Comparison of ENCODE assay signal across 14 cellular contexts in the genomic region with DNA sequence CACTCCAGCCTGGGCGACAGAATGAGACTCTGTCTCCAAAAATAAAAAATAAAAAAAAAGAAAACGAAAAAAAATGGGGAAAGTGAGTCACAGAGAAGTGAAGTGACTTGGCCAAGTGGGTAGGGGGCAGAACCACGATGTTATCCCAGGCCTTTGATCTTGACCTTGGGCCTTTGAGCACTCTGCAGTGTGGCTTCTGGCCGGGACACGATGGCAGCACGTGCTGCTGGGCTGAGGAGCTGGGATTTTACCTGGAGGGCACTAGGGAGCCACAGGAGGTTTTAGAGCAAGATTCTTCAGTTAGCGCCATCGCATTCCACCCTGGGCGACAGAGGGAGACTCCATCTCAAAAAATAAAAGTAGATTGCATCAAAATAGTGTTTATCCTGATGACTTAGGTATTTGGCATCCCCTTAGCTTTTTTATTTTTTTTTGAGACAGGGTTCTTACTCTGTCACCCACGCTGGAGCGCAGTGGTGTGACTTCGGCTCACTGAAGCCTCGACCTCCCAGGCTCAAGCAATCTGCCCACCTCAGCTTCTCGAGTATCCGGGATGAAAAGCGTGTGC. TPM values are rescaled to one million over a fixed set of nuclear protein-coding genes. Genes with fewer than 3 reads are reported as not detected.
DNase-seq lines count a peak whose midpoint lies in the region; ATAC-seq, FAIRE-seq and TF ChIP-seq lines count a peak whose summit lies in the region.
"Had no signal": no experiment of that assay in that cellular context is flagged by ENCODE, and none has a peak within 500 bp of the region (broad histone marks: within the 10 kb centered on the region; RNA-seq: fewer than 3 reads in every experiment).

No MANE protein-coding gene starts in this region.

- no peaks in the 10 kb centered on the region for H3K36me3 ChIP-seq in CD4-positive, alpha-beta memory T cell (ENCODE audit: insufficient read depth, low read length)
- H3K36me3 ChIP-seq in naive thymus-derived CD4-positive, alpha-beta T cell (ENCODE audit: control insufficient read depth in 2 of 3, insufficient read depth in 3 of 3, low read length in 3 of 3) = peaks cover 0 to under 1% (median 0%) of the 10 kb centered on the region in 3 experiments
- H3K36me3 ChIP-seq in upper lobe of left lung = no peaks in the 10 kb centered on the region

- H3K4me3 Mint-ChIP-seq in CD4-positive, alpha-beta memory T cell = no peak overlapping the region
- H3K4me3 Mint-ChIP-seq in T-helper 17 cell = no peak overlapping the region
- H3K4me3 Mint-ChIP-seq in naive thymus-derived CD4-positive, alpha-beta T cell = no peak overlapping the region

- CTCF ChIA-PET in A549 (lab: Yijun Ruan, JAX) = interaction anchor here (0.7 to 1.1 kb wide), 2 partner anchors 9 to 93 kb away, joined by 3 to 4 read pairs; no protein-coding TSS in a partner anchor
- CTCF ChIA-PET in CD4-positive, alpha-beta memory T cell (lab: Charles Lee; ENCODE audit: partially characterized antibody) = no interaction called here
- CTCF ChIA-PET in naive thymus-derived CD4-positive, alpha-beta T cell (lab: Charles Lee) = interaction anchor here (1.0 kb wide), 1 partner anchor 14 kb away, joined by 4 read pairs; no protein-coding TSS in a partner anchor

- peaks cover 7 to 16% (median 11%) of the 10 kb centered on the region in 4 donors for H3K4me1 Mint-ChIP-seq in CD4-positive, alpha-beta memory T cell
- H3K4me1 Mint-ChIP-seq in T-helper 17 cell = peaks cover 12% of the 10 kb centered on the region
- H3K4me1 Mint-ChIP-seq in naive thymus-derived CD4-positive, alpha-beta T cell = peaks cover 0 to 20% (median 13%) of the 10 kb centered on the region in 7 donors

- H3K27me3 ChIP-seq in CD4-positive, alpha-beta memory T cell (ENCODE audit: insufficient read depth, low read length) = no peaks in the 10 kb centered on the region
- no peaks in the 10 kb centered on the region for H3K27me3 ChIP-seq in naive thymus-derived CD4-positive, alpha-beta T cell (ENCODE audit: control insufficient read depth in 2 of 2, insufficient read depth in 2 of 2, low read length in 2 of 2)
- no peaks in the 10 kb centered on the region for H3K27me3 ChIP-seq in upper lobe of left lung

- WGBS in A549 (ENCODE audit: missing lambda C conversion rate) = 86% methylated on average over 16 of the region's 16 CpGs
- WGBS in upper lobe of left lung, 2 donors = 92 to 95% methylated on average over 16 of the region's 16 CpGs

- TF ChIP-seq POLR2A in A549 (IDR thresholded peaks at IDR 0.05; ENCODE audit: low read length) (no peak), upper lobe of left lung (IDR thresholded peaks at IDR 0.05) (no peak)

- FAIRE-seq in A549 (lab: Jason Lieb, UNC) = no peak

- no peak for TF ChIP-seq RAD21 in A549 (conservative IDR thresholded peaks at IDR 0.05 in 1 of 2, IDR thresholded peaks at IDR 0.05 in 1 of 2)

- peaks cover 0 to 2% of the 10 kb centered on the region in 2 donors for H3K36me3 Mint-ChIP-seq in CD4-positive, alpha-beta memory T cell
- no peaks in the 10 kb centered on the region for H3K36me3 Mint-ChIP-seq in T-helper 17 cell (ENCODE audit: low read depth)
- peaks cover 0 to 3% (median 0%) of the 10 kb centered on the region in 5 donors for H3K36me3 Mint-ChIP-seq in naive thymus-derived CD4-positive, alpha-beta T cell

- H3K9me3 Mint-ChIP-seq in CD4-positive, alpha-beta memory T cell = no peaks in the 10 kb centered on the region
- H3K9me3 Mint-ChIP-seq in naive thymus-derived CD4-positive, alpha-beta T cell = no peaks in the 10 kb centered on the region
- H3K9me3 Mint-ChIP-seq: CD8-positive, alpha-beta memory T cell; H9 had no signal

- H3K4me2 ChIP-seq in A549 = no peak overlapping the region

- no peak for TF ChIP-seq EP300 in A549 (IDR thresholded peaks at IDR 0.05)
- TF ChIP-seq EP300 in upper lobe of left lung (IDR thresholded peaks at IDR 0.05) = no peak

- DNase-seq in A549 (ENCODE audit: low read depth in 1 of 2, low spot score in 1 of 2) = no peak
- no peak for DNase-seq in CD4-positive, alpha-beta memory T cell
- DNase-seq in T-helper 17 cell = no peak
- no peak for DNase-seq in naive thymus-derived CD4-positive, alpha-beta T cell
- no peak for DNase-seq in cortex of kidney (lab: John Stamatoyannopoulos, UW)
- no peak for DNase-seq in dedifferentiated amniotic fluid mesenchymal stem cell (ENCODE audit: extremely low spot score)
- DNase-seq in upper lobe of left lung = no peak
- DNase-seq in NCI-H226 = no peak
- DNase-seq: AML-193; CD8-positive, alpha-beta memory T cell; H9; NCI-H524 treated with DMSO at 0.1 percent for 48 hours; OCI-M1; RPMI8226 had no signal

- POLR2A ChIA-PET in A549 (lab: Yijun Ruan, JAX) = no interaction called here
- POLR2A ChIA-PET in CD4-positive, alpha-beta memory T cell (lab: Charles Lee; ENCODE audit: partially characterized antibody) = interaction anchor here (0.8 to 1.6 kb wide), 3 partner anchors 9 to 30 kb away, joined by 3 to 4 read pairs (median 3); no protein-coding TSS in a partner anchor
- POLR2A ChIA-PET in naive thymus-derived CD4-positive, alpha-beta T cell (lab: Charles Lee) = interaction anchor here (0.7 to 0.9 kb wide), 3 partner anchors 8 to 98 kb away, joined by 3 read pairs; no protein-coding TSS in a partner anchor

- H3K4me1 ChIP-seq in A549 (peaks cover 13% of the 10 kb centered on the region), upper lobe of left lung (peaks cover 15 to 30% (median 24%) of the 10 kb centered on the region in 4 donors)
- peaks cover 21% of the 10 kb centered on the region for H3K4me1 ChIP-seq in CD4-positive, alpha-beta memory T cell (ENCODE audit: insufficient read depth, low read length)
- peaks cover 6 to 16% of the 10 kb centered on the region in 2 donors for H3K4me1 ChIP-seq in naive thymus-derived CD4-positive, alpha-beta T cell (ENCODE audit: control insufficient read depth in 2 of 2, insufficient read depth in 2 of 2, low read length in 2 of 2)

- H3K27ac Mint-ChIP-seq in CD4-positive, alpha-beta memory T cell = peak overlapping the region in 5 of 7 donors; percentile 15 to 88 (median 62)
- peak overlapping the region; percentile 41 for H3K27ac Mint-ChIP-seq in T-helper 17 cell
- peak overlapping the region in 5 of 9 donors; percentile 25 to 91 (median 63) for H3K27ac Mint-ChIP-seq in naive thymus-derived CD4-positive, alpha-beta T cell

- TF ChIP-seq CTCF in A549 (IDR thresholded peaks at IDR 0.05) = no peak
- TF ChIP-seq CTCF in upper lobe of left lung (IDR thresholded peaks at IDR 0.05) = no peak

- H3K27me3 Mint-ChIP-seq in CD4-positive, alpha-beta memory T cell = no peaks in the 10 kb centered on the region
- no peaks in the 10 kb centered on the region for H3K27me3 Mint-ChIP-seq in T-helper 17 cell
- peaks cover 0 to 4% (median 0%) of the 10 kb centered on the region in 5 donors for H3K27me3 Mint-ChIP-seq in naive thymus-derived CD4-positive, alpha-beta T cell

- H3K27ac ChIP-seq in A549 (no peak overlapping the region), upper lobe of left lung (no peak overlapping the region)
- H3K27ac ChIP-seq in CD4-positive, alpha-beta memory T cell (ENCODE audit: low read depth, low read length) = no peak overlapping the region
- no peak overlapping the region for H3K27ac ChIP-seq in naive thymus-derived CD4-positive, alpha-beta T cell (ENCODE audit: low read depth, low read length)

- no peaks in the 10 kb centered on the region for H3K9me3 ChIP-seq in A549
- H3K9me3 ChIP-seq in CD4-positive, alpha-beta memory T cell (ENCODE audit: control insufficient read depth in 1 of 2, low read length in 2 of 2) = no peaks in the 10 kb centered on the region
- H3K9me3 ChIP-seq in T-helper 17 cell (ENCODE audit: control insufficient read depth, low read length, poor library complexity, severe bottlenecking) = no peaks in the 10 kb centered on the region
- H3K9me3 ChIP-seq in naive thymus-derived CD4-positive, alpha-beta T cell (ENCODE audit: control insufficient read depth in 2 of 3, low read length in 3 of 3) = no peaks in the 10 kb centered on the region
- H3K9me3 ChIP-seq in upper lobe of left lung = no peaks in the 10 kb centered on the region

- intact Hi-C loops in CD4-positive, alpha-beta memory T cell (cut with micrococcal nuclease) = no loop called here
- intact Hi-C loops in naive thymus-derived CD4-positive, alpha-beta T cell (cut with micrococcal nuclease) = no loop called here

- ATAC-seq in A549 (no peak), T-helper 17 cell (no peak), upper lobe of left lung (ENCODE audit: low FRiP score in 2 of 2) (no peak)
- ATAC-seq in naive thymus-derived CD4-positive, alpha-beta T cell = no peak

- H3K4me3 ChIP-seq in A549 = no peak overlapping the region
- no peak overlapping the region for H3K4me3 ChIP-seq in CD4-positive, alpha-beta memory T cell (ENCODE audit: low read length in 2 of 2)
- no peak overlapping the region for H3K4me3 ChIP-seq in naive thymus-derived CD4-positive, alpha-beta T cell (ENCODE audit: low read length)
- H3K4me3 ChIP-seq in upper lobe of left lung = no peak overlapping the region

RNA-seq across cellular contexts. Expression of a gene that starts 4.3 kb away (rescaled TPM):
- polyA plus RNA-seq in A549 (2011; rRNA removed) = 171 and 183 TPM in 2 replicates
- polyA plus RNA-seq in A549 (2012; cell fraction: cytosol; rRNA removed) = 223 and 303 TPM in 2 replicates
- 251 and 276 TPM in 2 replicates for polyA plus RNA-seq in A549 (2012; cell fraction: nucleus; rRNA removed)
- 191 to 231 TPM (median 216 TPM) in 3 replicates for polyA plus RNA-seq in A549 (2017; fragmentation: RNase III; extraction: RNeasy Plus Mini Kit Qiagen cat#74134 plus additional on column Dnase treatment)
- 235 and 240 TPM in 2 replicates for polyA minus RNA-seq in A549 (2011; rRNA and poly(A)+ RNA removed)
- total RNA-seq in CD4-positive, alpha-beta memory T cell = 100 to 1,000 TPM; 876 to 900 TPM
- polyA plus RNA-seq in CD4-positive, alpha-beta memory T cell = 100 to 1,000 TPM; 572 to 943 TPM
- total RNA-seq in T-helper 17 cell = 100 to 1,000 TPM; 869 to 906 TPM
- total RNA-seq in naive thymus-derived CD4-positive, alpha-beta T cell = 1,000 to 10,000 TPM in 2 of 5 experiments, 100 to 1,000 TPM in 3; 658 to 1,102 (median 755) TPM
- polyA plus RNA-seq in naive thymus-derived CD4-positive, alpha-beta T cell = 100 to 1,000 TPM; 643 to 982 TPM
- total RNA-seq in upper lobe of left lung = 100 to 1,000 TPM; 324 to 781 (median 471) TPM

RNA-seq across cellular contexts. Expression of a gene that starts 27.6 kb away (rescaled TPM):
- polyA plus RNA-seq in A549 (2011; rRNA removed) (5.5 and 8.6 TPM in 2 replicates), A549 (2017; fragmentation: RNase III; extraction: RNeasy Plus Mini Kit Qiagen cat#74134 plus additional on column Dnase treatment) (29.0 to 32.8 TPM (median 30.5 TPM) in 3 replicates)
- polyA plus RNA-seq in A549 (2012; cell fraction: cytosol; rRNA removed) = 24.3 and 29.2 TPM in 2 replicates
- polyA plus RNA-seq in A549 (2012; cell fraction: nucleus; rRNA removed) = 26.9 and 28.9 TPM in 2 replicates
- 6.7 and 19.2 TPM in 2 replicates for polyA minus RNA-seq in A549 (2011; rRNA and poly(A)+ RNA removed)
- total RNA-seq in CD4-positive, alpha-beta memory T cell = 1 to 10 TPM; 3.5 to 3.9 TPM
- under 1 TPM; 0.09 to 0.39 TPM for polyA plus RNA-seq in CD4-positive, alpha-beta memory T cell
- total RNA-seq in T-helper 17 cell (1 to 10 TPM in 1 of 2 donors, under 1 TPM in 1; 0.85 to 1.6 TPM), upper lobe of left lung (100 to 1,000 TPM in 1 of 6 donors, 10 to 100 TPM in 5; 60.0 to 103 (median 75.9) TPM)
- total RNA-seq in naive thymus-derived CD4-positive, alpha-beta T cell = 10 to 100 TPM in 1 of 5 experiments, 1 to 10 TPM in 4; 1.2 to 11.2 (median 7.2) TPM
- 1 to 10 TPM in 1 of 2 donors, under 1 TPM in 1; 0.92 to 1.3 TPM for polyA plus RNA-seq in naive thymus-derived CD4-positive, alpha-beta T cell

RNA-seq across cellular contexts. Expression of a gene that starts 37.5 kb away (rescaled TPM):
- polyA plus RNA-seq in A549 (2011; rRNA removed) (2.1 and 2.7 TPM in 2 replicates), A549 (2017; fragmentation: RNase III; extraction: RNeasy Plus Mini Kit Qiagen cat#74134 plus additional on column Dnase treatment) (1.9 to 3.1 TPM (median 2.6 TPM) in 3 replicates)
- 1.8 and 2.9 TPM in 2 replicates for polyA plus RNA-seq in A549 (2012; cell fraction: cytosol; rRNA removed)
- polyA plus RNA-seq in A549 (2012; cell fraction: nucleus; rRNA removed) = 8.3 and 9.3 TPM in 2 replicates
- 2.1 and 2.4 TPM in 2 replicates for polyA minus RNA-seq in A549 (2011; rRNA and poly(A)+ RNA removed)
- 10 to 100 TPM; 20.9 to 23.1 TPM for total RNA-seq in CD4-positive, alpha-beta memory T cell
- polyA plus RNA-seq in CD4-positive, alpha-beta memory T cell = 1 to 10 TPM; 5.5 to 7.0 TPM
- total RNA-seq in T-helper 17 cell (10 to 100 TPM in 1 of 2 donors, 1 to 10 TPM in 1; 9.5 to 13.1 TPM), upper lobe of left lung (100 to 1,000 TPM in 1 of 6 donors, 10 to 100 TPM in 5; 35.0 to 115 (median 56.0) TPM)
- total RNA-seq in naive thymus-derived CD4-positive, alpha-beta T cell = 10 to 100 TPM in 4 of 5 experiments, 1 to 10 TPM in 1; 1.1 to 33.6 (median 19.9) TPM
- 10 to 100 TPM; 10.8 to 13.1 TPM for polyA plus RNA-seq in naive thymus-derived CD4-positive, alpha-beta T cell

Comparison
In these comparisons a context has a peak if more than half of its experiments do, and no peak if none do; other contexts are left out.
1. RNA of a gene that starts 27.6 kb away (total RNA-seq): 60.0 to 103 TPM in upper lobe of left lung; 1.2 to 11.2 TPM in naive thymus-derived CD4-positive, alpha-beta T cell, 3.5 to 3.9 TPM in CD4-positive, alpha-beta memory T cell and 0.85 to 1.6 TPM in T-helper 17 cell; every median in the first group is over 4 times any median in the second.
2. Peak in every context shown above with its lines, with median percentiles within 50 percentile points of each other: H3K27ac Mint-ChIP-seq.